1 cellular context compared by ENCODE assay signal in genomic region chr19:33032218-33032781, GRCh38.
TF ChIP-seq lines count a peak whose summit lies in the region.

No MANE protein-coding gene starts in this region.

TF ChIP-seq in H1, 55 proteins besides CTCF, POLR2A, EP300 and RAD21:
- TF ChIP-seq KDM4A (IDR thresholded peaks at IDR 0.05; ENCODE audit: low read depth, low read length, severe bottlenecking): no peak
- peak in 1 of 2 experiments; percentile 80; a peak in 1 of 4 replicates for TF ChIP-seq HDAC2 (IDR thresholded peaks at IDR 0.05; ENCODE audit: borderline replicate concordance in 1 of 2, low read depth in 2 of 2, low read length in 2 of 2)
- TF ChIP-seq NANOG (IDR thresholded peaks at IDR 0.05; ENCODE audit: insufficient read depth, low read depth, low read length, poor library complexity, severe bottlenecking): peak; percentile 80
- no peak for TF ChIP-seq TAF1 (IDR thresholded peaks at IDR 0.05; ENCODE audit: low read depth, low read length)
- TF ChIP-seq SP1 (IDR thresholded peaks at IDR 0.05; ENCODE audit: low read depth, low read length): peak; percentile 12; the same call in 1 of the 2 replicates
- peak; percentile 71 for TF ChIP-seq POU5F1 (IDR thresholded peaks at IDR 0.05; ENCODE audit: low read depth, low read length)
- no peak for TF ChIP-seq PHF8 (conservative IDR thresholded peaks at IDR 0.05; ENCODE audit: low read depth, low read length)
- no peak for TF ChIP-seq CHD2 (IDR thresholded peaks at IDR 0.05; ENCODE audit: low read length)
- no peak for TF ChIP-seq GABPA (IDR thresholded peaks at IDR 0.05; ENCODE audit: borderline replicate concordance, insufficient read depth, low read length)
- no peak for TF ChIP-seq POLR2AphosphoS5 (IDR thresholded peaks at IDR 0.05; ENCODE audit: low read depth, low read length)
- no peak for TF ChIP-seq HDAC6 (IDR thresholded peaks at IDR 0.05; ENCODE audit: low read depth, low read length)
